ENCODE assay signal across 22 cellular contexts in genomic region chr4:120829113-120829831, GRCh38.
DNase-seq lines count a peak whose midpoint lies in the region; ATAC-seq and TF ChIP-seq lines count a peak whose summit lies in the region.
"Had no signal": no experiment of that assay in that cellular context is flagged by ENCODE, and none has a peak within 500 bp of the region (broad histone marks: within the 10 kb centered on the region; RNA-seq: fewer than 3 reads in every experiment).

No MANE protein-coding gene starts in this region.

- CTCF ChIA-PET in activated CD8-positive, alpha-beta memory T cell treated with anti-CD3 and anti-CD28 coated beads, Interleukin-2, amount 10 ng/mL, durations not matched to agents 7 days and 5 days (lab: Charles Lee): interaction anchor here (0.8 kb wide), 1 partner anchor 15 kb away, joined by 4 read pairs; no protein-coding TSS in a partner anchor

- H3K4me3 Mint-ChIP-seq in activated CD8-positive, alpha-beta memory T cell treated with anti-CD3 and anti-CD28 coated beads, Interleukin-2, amount 10 ng/mL, durations not matched to agents 7 days and 5 days: no peak overlapping the region
- H3K4me3 Mint-ChIP-seq: activated B cell treated with CpG ODN at 0.5 μM for 24 hours; activated CD4-positive, alpha-beta memory T cell treated with anti-CD3 and anti-CD28 coated beads for 36 hours; B cell; effector memory CD8-positive, alpha-beta T cell; GM23338 had no signal

- H3K27ac ChIP-seq in psoas muscle: peak overlapping the region; percentile 31
- H3K27ac ChIP-seq: esophagus muscularis mucosa, lower lobe of right lung, suprapubic skin had no signal

- no peaks in the 10 kb centered on the region for H3K4me1 Mint-ChIP-seq in activated CD8-positive, alpha-beta memory T cell treated with anti-CD3 and anti-CD28 coated beads, Interleukin-2, amount 10 ng/mL, durations not matched to agents 7 days and 5 days
- H3K4me1 Mint-ChIP-seq: activated B cell treated with CpG ODN at 0.5 μM for 24 hours, B cell had no signal

- no peak overlapping the region for H3K27ac Mint-ChIP-seq in activated CD8-positive, alpha-beta memory T cell treated with anti-CD3 and anti-CD28 coated beads, Interleukin-2, amount 10 ng/mL, durations not matched to agents 7 days and 5 days
- H3K27ac Mint-ChIP-seq: activated B cell treated with CpG ODN at 0.5 μM for 24 hours; activated CD4-positive, alpha-beta memory T cell treated with anti-CD3 and anti-CD28 coated beads for 36 hours; B cell; effector memory CD8-positive, alpha-beta T cell; GM23338 had no signal

- peaks cover 2% of the 10 kb centered on the region for H3K27me3 Mint-ChIP-seq in activated CD8-positive, alpha-beta memory T cell treated with anti-CD3 and anti-CD28 coated beads, Interleukin-2, amount 10 ng/mL, durations not matched to agents 7 days and 5 days
- H3K27me3 Mint-ChIP-seq: B cell; effector memory CD8-positive, alpha-beta T cell had no signal

- H3K36me3 ChIP-seq in psoas muscle (ENCODE audit: insufficient read depth in 1 of 2, low read depth in 1 of 2): no peaks in the 10 kb centered on the region
- H3K36me3 ChIP-seq: heart left ventricle, lower lobe of right lung, suprapubic skin had no signal

- H3K4me1 ChIP-seq in psoas muscle: peaks cover 12% of the 10 kb centered on the region
- H3K4me1 ChIP-seq: esophagus muscularis mucosa, lower lobe of right lung, suprapubic skin had no signal

- H3K36me3 Mint-ChIP-seq in activated CD8-positive, alpha-beta memory T cell treated with anti-CD3 and anti-CD28 coated beads, Interleukin-2, amount 10 ng/mL, durations not matched to agents 7 days and 5 days: peaks cover 1% of the 10 kb centered on the region
- H3K36me3 Mint-ChIP-seq: activated CD4-positive, alpha-beta memory T cell treated with anti-CD3 and anti-CD28 coated beads for 36 hours had no signal

- WGBS in psoas muscle, 3 donors: 53 to 54% (median 54%) methylated on average over 4 of the region's 4 CpGs

- peak; percentile 25 for DNase-seq in HFF-Myc (ENCODE audit: extremely low read depth, low read depth)
- DNase-seq in NCI-H345 treated with DMSO at 0.1 percent for 48 hours (lab: John Stamatoyannopoulos, UW; ENCODE audit: unreplicated experiment): peak; percentile 19
- DNase-seq in cardiac fibroblast (ENCODE audit: low read depth in 2 of 2): peak; percentile 18 to 35
- DNase-seq in psoas muscle: no peak
- DNase-seq in activated CD8-positive, alpha-beta memory T cell treated with anti-CD3 and anti-CD28 coated beads, Interleukin-2, amount 10 ng/mL, durations not matched to agents 7 days and 5 days: no peak
- no peak for DNase-seq in GF-D8 (lab: John Stamatoyannopoulos, UW)
- no peak for DNase-seq in NK-92 treated with Interleukin-12 subunit alpha and Interleukin-12 subunit beta, amount 100 ng/mL, for 24 hours (lab: John Stamatoyannopoulos, UW)
- no peak for DNase-seq in activated T-cell treated with anti-CD3 and anti-CD28 coated beads for 4 hours
- DNase-seq: activated B cell treated with CpG ODN at 0.5 μM for 24 hours; activated CD4-positive, alpha-beta memory T cell treated with anti-CD3 and anti-CD28 coated beads for 36 hours; amygdala; DMS79 treated with DMSO at 0.1 percent for 48 hours; effector memory CD8-positive, alpha-beta T cell; lower lobe of right lung; NCI-H1048; NCI-H774 had no signal

- no peaks in the 10 kb centered on the region for H3K9me3 Mint-ChIP-seq in activated CD8-positive, alpha-beta memory T cell treated with anti-CD3 and anti-CD28 coated beads, Interleukin-2, amount 10 ng/mL, durations not matched to agents 7 days and 5 days (ENCODE audit: low read depth)
- H3K9me3 Mint-ChIP-seq: effector memory CD8-positive, alpha-beta T cell had no signal

- ATAC-seq in psoas muscle: peak; percentile 26 to 79 (median 63)
- ATAC-seq in activated CD8-positive, alpha-beta memory T cell treated with anti-CD3 and anti-CD28 coated beads, Interleukin-2, amount 10 ng/mL, durations not matched to agents 7 days and 5 days: no peak
- ATAC-seq: effector memory CD8-positive, alpha-beta T cell; GM23338; lower lobe of right lung; Panc1 had no signal

- H3K9me3 ChIP-seq in psoas muscle: no peaks in the 10 kb centered on the region
- H3K9me3 ChIP-seq: lower lobe of right lung, suprapubic skin had no signal

- H3K4me3 ChIP-seq in HFF-Myc (replicated peaks; ENCODE audit: low read depth, low read length) (no peak overlapping the region), cardiac fibroblast (replicated peaks in 1 of 2; ENCODE audit: low read depth in 2 of 2, low read length in 2 of 2) (no peak overlapping the region), psoas muscle (peak overlapping the region; percentile 28)
- H3K4me3 ChIP-seq: esophagus muscularis mucosa, GM23338, heart left ventricle, lower lobe of right lung, suprapubic skin had no signal

- intact Hi-C loops in psoas muscle (cut with DNase I): no loop called here

- TF ChIP-seq CTCF in HFF-Myc (IDR thresholded peaks at IDR 0.05; ENCODE audit: low read depth, low read length, missing control alignments) (no peak), cardiac fibroblast (IDR thresholded peaks at IDR 0.05; ENCODE audit: low read depth, low read length) (no peak), psoas muscle (IDR thresholded peaks at IDR 0.05) (no peak)

- no peaks in the 10 kb centered on the region for H3K27me3 ChIP-seq in psoas muscle (ENCODE audit: insufficient read depth in 3 of 3, low read length in 2 of 3)
- H3K27me3 ChIP-seq: esophagus muscularis mucosa, heart left ventricle, suprapubic skin had no signal

Comparison
In these comparisons a context has a peak if more than half of its experiments do, and no peak if none do; other contexts are left out.
1. DNase-seq: peak in HFF-Myc (single experiment), NCI-H345 treated with DMSO at 0.1 percent for 48 hours (single experiment) and cardiac fibroblast (2 of 2); none in psoas muscle (0 of 2), activated CD8-positive, alpha-beta memory T cell treated with anti-CD3 and anti-CD28 coated beads, Interleukin-2, amount 10 ng/mL, durations not matched to agents 7 days and 5 days (single experiment), GF-D8 (single experiment), NK-92 treated with Interleukin-12 subunit alpha and Interleukin-12 subunit beta, amount 100 ng/mL, for 24 hours (single experiment) and activated T-cell treated with anti-CD3 and anti-CD28 coated beads for 4 hours (single experiment).